Comparison of ENCODE assay signal across 1 cellular context in genomic region chr3:150006774-150007173, GRCh38.
TF ChIP-seq lines count a peak whose summit lies in the region.

No MANE protein-coding gene starts in this region.

TF ChIP-seq in SK-N-SH treated with all-trans-retinoic acid at 6 μM for 48 hours, 23 proteins besides CTCF, POLR2A, EP300 and RAD21 (continued from another document):
- TF ChIP-seq CSRNP3 (CRISPR knock-in tag; IDR thresholded peaks at IDR 0.05) = no peak
